In genomic region chr20:7490288-7490687, GRCh38 we compare ENCODE assay signal across 19 cellular contexts.
DNase-seq lines count a peak whose midpoint lies in the region; ATAC-seq and TF ChIP-seq lines count a peak whose summit lies in the region.
"Had no signal": no experiment of that assay in that cellular context is flagged by ENCODE, and none has a peak within 500 bp of the region (broad histone marks: within the 10 kb centered on the region; RNA-seq: fewer than 3 reads in every experiment).

No MANE protein-coding gene starts in this region.

- ATAC-seq in CD4-positive, alpha-beta T cell (ENCODE audit: poor library complexity) = no peak
- no peak for ATAC-seq in GM19463 (IDR thresholded peaks at IDR 0.05; ENCODE audit: unreplicated experiment)
- ATAC-seq: GM23338 had no signal

- H3K27ac ChIP-seq in CD4-positive, alpha-beta T cell (ENCODE audit: low read depth, low read length) = no peak overlapping the region
- H3K27ac ChIP-seq: 22Rv1; BLaER1 treated with 17β-estradiol and CSF1 and Interleukin-3, amounts not matched to agents 10 nM and 100 nM had no signal

- TF ChIP-seq CTCF in fibroblast of the aortic adventitia (IDR thresholded peaks at IDR 0.05; ENCODE audit: insufficient read depth, low read length) = no peak
- TF ChIP-seq CTCF in CD4-positive, alpha-beta T cell (IDR thresholded peaks at IDR 0.05) = no peak

- intact Hi-C loops in CD4-positive, alpha-beta T cell (cut with DNase I, micrococcal nuclease) = no loop called here

- DNase-seq in HCEC 1CT = peak; percentile 23
- DNase-seq in dermis blood vessel endothelial cell = peak; percentile 74
- DNase-seq in fibroblast of the aortic adventitia (ENCODE audit: low read depth) = peak; percentile 5
- peak; percentile 19 for DNase-seq in pulmonary artery endothelial cell (ENCODE audit: low read depth, low spot score)
- no peak for DNase-seq in CD4-positive, alpha-beta T cell
- DNase-seq in ecto neural progenitor cell (ENCODE audit: low spot score) = no peak
- DNase-seq: AML-193; BE2C; Caco-2; CD4-positive, alpha-beta memory T cell; DMS153; DND-41; H9; HFFc6 had no signal

- H3K27ac Mint-ChIP-seq in CD4-positive, alpha-beta T cell = no peak overlapping the region
- H3K27ac Mint-ChIP-seq: CD14-positive monocyte; CD4-positive, alpha-beta memory T cell; GM23338; H9; HFFc6 had no signal

- CTCF ChIA-PET in CD4-positive, alpha-beta T cell (lab: Charles Lee) = no interaction called here

- H3K36me3 Mint-ChIP-seq in CD4-positive, alpha-beta T cell (ENCODE audit: low read depth) = no peaks in the 10 kb centered on the region
- H3K36me3 Mint-ChIP-seq: CD14-positive monocyte; CD4-positive, alpha-beta memory T cell had no signal

- H3K27me3 Mint-ChIP-seq in CD4-positive, alpha-beta T cell = no peaks in the 10 kb centered on the region
- H3K27me3 Mint-ChIP-seq: CD4-positive, alpha-beta memory T cell had no signal

- peaks cover 11% of the 10 kb centered on the region for H3K9me3 Mint-ChIP-seq in CD4-positive, alpha-beta T cell

- POLR2A ChIA-PET in CD4-positive, alpha-beta T cell (lab: Charles Lee) = no interaction called here

- no peak overlapping the region for H3K4me3 ChIP-seq in fibroblast of the aortic adventitia (ENCODE audit: low read depth, low read length)
- H3K4me3 ChIP-seq: BLaER1 treated with 17β-estradiol and CSF1 and Interleukin-3, amounts not matched to agents 10 nM and 100 nM; GM23338 had no signal

- H3K4me3 Mint-ChIP-seq in CD4-positive, alpha-beta T cell = no peak overlapping the region
- H3K4me3 Mint-ChIP-seq: CD14-positive monocyte; CD4-positive, alpha-beta memory T cell; GM23338; H9; HFFc6 had no signal

- H3K9me3 ChIP-seq in CD4-positive, alpha-beta T cell (ENCODE audit: control insufficient read depth, low read length) = no peaks in the 10 kb centered on the region
- H3K9me3 ChIP-seq: BE2C, Caco-2 had no signal

- H3K4me1 Mint-ChIP-seq in CD4-positive, alpha-beta T cell (ENCODE audit: low read depth) = no peaks in the 10 kb centered on the region
- H3K4me1 Mint-ChIP-seq: CD14-positive monocyte; CD4-positive, alpha-beta memory T cell had no signal

- no peaks in the 10 kb centered on the region for H3K27me3 ChIP-seq in CD4-positive, alpha-beta T cell (ENCODE audit: control insufficient read depth, insufficient read depth, low read length)
- H3K27me3 ChIP-seq: BE2C; BLaER1 treated with 17β-estradiol and CSF1 and Interleukin-3, amounts not matched to agents 10 nM and 100 nM had no signal

Comparison
In these comparisons a context has a peak if more than half of its experiments do, and no peak if none do; other contexts are left out.
1. DNase-seq: peak in HCEC 1CT (single experiment), dermis blood vessel endothelial cell (single experiment), fibroblast of the aortic adventitia (single experiment) and pulmonary artery endothelial cell (single experiment); none in CD4-positive, alpha-beta T cell (0 of 10) and ecto neural progenitor cell (single experiment).